Comparison of ENCODE assay signal across 1 cellular context in genomic region chr4:143728171-143728570, GRCh38.
TF ChIP-seq lines count a peak whose summit lies in the region.

No MANE protein-coding gene starts in this region.

TF ChIP-seq in SK-N-SH, 30 proteins besides CTCF, POLR2A, EP300 and RAD21 (continued from another document):
- TF ChIP-seq PBX3 (IDR thresholded peaks at IDR 0.05): peak; percentile 17; the same call in 1 of the 2 replicates
- TF ChIP-seq YY1 (IDR thresholded peaks at IDR 0.05; ENCODE audit: low read depth): peak; percentile 14; the same call in 1 of the 2 replicates
- TF ChIP-seq NFIC (IDR thresholded peaks at IDR 0.05; ENCODE audit: borderline replicate concordance): peak; percentile 83
- peak; percentile 76 for TF ChIP-seq MAX (IDR thresholded peaks at IDR 0.05; ENCODE audit: low read depth)
